ENCODE assay signal across 22 cellular contexts in the genomic region with DNA sequence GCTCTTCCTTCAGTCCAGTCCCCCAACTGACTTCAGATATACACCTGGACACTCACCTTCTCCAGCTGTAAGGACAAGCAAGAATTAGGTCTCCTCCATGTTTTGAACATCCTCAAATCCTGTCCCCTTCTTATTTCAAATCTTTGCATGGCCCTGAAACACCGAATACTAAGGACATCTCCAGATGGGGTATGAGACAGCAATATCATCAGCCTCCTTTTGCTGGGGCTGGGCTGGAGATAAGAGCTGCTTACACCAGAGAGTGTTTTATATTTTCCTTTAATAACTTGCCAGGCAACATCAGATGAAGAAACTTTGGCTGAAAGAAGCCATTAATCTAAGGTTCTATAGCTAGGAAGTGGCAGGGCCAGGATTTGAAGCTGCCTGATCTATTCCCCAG. TPM values are rescaled to one million over a fixed set of nuclear protein-coding genes. Genes with fewer than 3 reads are reported as not detected.
DNase-seq lines count a peak whose midpoint lies in the region; ATAC-seq and TF ChIP-seq lines count a peak whose summit lies in the region.
"Had no signal": no experiment of that assay in that cellular context is flagged by ENCODE, and none has a peak within 500 bp of the region (broad histone marks: within the 10 kb centered on the region; RNA-seq: fewer than 3 reads in every experiment).

No MANE protein-coding gene starts in this region.

- H3K4me2 ChIP-seq in Karpas-422 (ENCODE audit: low read depth, low read length, poor library complexity, severe bottlenecking), result no peak overlapping the region
- H3K4me2 ChIP-seq: A549, GM23338 had no signal

- H3K9me3 ChIP-seq in Karpas-422 (ENCODE audit: low read length) (no peaks in the 10 kb centered on the region), ascending aorta (peaks cover 5 to 17% of the 10 kb centered on the region in 2 donors), thoracic aorta (no peaks in the 10 kb centered on the region)
- H3K9me3 ChIP-seq: A549, BE2C had no signal

- no peaks in the 10 kb centered on the region for H3K4me1 ChIP-seq in Karpas-422 (ENCODE audit: low read length)
- H3K4me1 ChIP-seq in ascending aorta, result peaks cover 0 to 15% of the 10 kb centered on the region in 2 donors
- peaks cover 12 to 61% of the 10 kb centered on the region in 2 donors for H3K4me1 ChIP-seq in thoracic aorta (ENCODE audit: control insufficient read depth in 1 of 2, low read depth in 2 of 2)
- H3K4me1 ChIP-seq: A549, BE2C had no signal

- H3K79me2 ChIP-seq in Karpas-422 (ENCODE audit: low read length), result no peaks in the 10 kb centered on the region

- no peak overlapping the region for H3K4me3 ChIP-seq in Karpas-422 (ENCODE audit: low read length)
- no peak overlapping the region for H3K4me3 ChIP-seq in ascending aorta
- H3K4me3 ChIP-seq in thoracic aorta, result no peak overlapping the region
- no peak overlapping the region for H3K4me3 ChIP-seq in coronary artery
- H3K4me3 ChIP-seq: A549; BLaER1 treated with 17β-estradiol and CSF1 and Interleukin-3, amounts not matched to agents 10 nM and 100 nM; GM23338 had no signal

- no peaks in the 10 kb centered on the region for H3K27me3 Mint-ChIP-seq in activated T-helper 17 cell treated with anti-CD3 and anti-CD28 coated beads, Interleukin-2, amount 50 U/mL, for 72 hours

- TF ChIP-seq CTCF in ascending aorta (IDR thresholded peaks at IDR 0.05) (no peak), thoracic aorta (IDR thresholded peaks at IDR 0.05) (no peak), coronary artery (IDR thresholded peaks at IDR 0.05) (no peak)

- no peaks in the 10 kb centered on the region for H3K27me3 ChIP-seq in Karpas-422 (ENCODE audit: low read length)
- H3K27me3 ChIP-seq in ascending aorta, result no peaks in the 10 kb centered on the region
- H3K27me3 ChIP-seq in thoracic aorta (replicated peaks; ENCODE audit: insufficient read depth), result no peaks in the 10 kb centered on the region
- H3K27me3 ChIP-seq: BE2C; BLaER1 treated with 17β-estradiol and CSF1 and Interleukin-3, amounts not matched to agents 10 nM and 100 nM had no signal

- DNase-seq in Karpas-422 (peak; percentile 30), ascending aorta (ENCODE audit: low spot score in 2 of 2) (no peak), thoracic aorta (ENCODE audit: low spot score) (no peak), middle frontal gyrus (ENCODE audit: extremely low spot score, low spot score) (no peak), coronary artery (ENCODE audit: low spot score) (no peak)
- DNase-seq: 8988T; ACHN; AML-193; BE2C; Calu3; CD4-positive, alpha-beta memory T cell; COR-L47; DMS53; DMS79 treated with DMSO at 0.1 percent for 48 hours; GF-D8; H9 had no signal

- H3K36me3 Mint-ChIP-seq in activated T-helper 17 cell treated with anti-CD3 and anti-CD28 coated beads, Interleukin-2, amount 50 U/mL, for 72 hours (ENCODE audit: low read depth), result no peaks in the 10 kb centered on the region

- H3K27ac Mint-ChIP-seq in activated T-helper 17 cell treated with anti-CD3 and anti-CD28 coated beads, Interleukin-2, amount 50 U/mL, for 72 hours, result no peak overlapping the region
- H3K27ac Mint-ChIP-seq: CD4-positive, alpha-beta memory T cell; GM23338; H9 had no signal

- 0 out of 2 replicates have a peak, but pooled peaks cover 3% of the 10 kb centered on the region for H4K20me1 ChIP-seq in Karpas-422 (ENCODE audit: insufficient read depth, low read depth, low read length)
- H4K20me1 ChIP-seq: BLaER1 treated with 17β-estradiol and CSF1 and Interleukin-3, amounts not matched to agents 10 nM and 100 nM had no signal

- H3K36me3 ChIP-seq in Karpas-422 (ENCODE audit: insufficient read depth, low read length) (no peaks in the 10 kb centered on the region), ascending aorta (no peaks in the 10 kb centered on the region), thoracic aorta (no peaks in the 10 kb centered on the region)
- H3K36me3 ChIP-seq: BE2C had no signal

- H3K4me1 Mint-ChIP-seq in activated T-helper 17 cell treated with anti-CD3 and anti-CD28 coated beads, Interleukin-2, amount 50 U/mL, for 72 hours, result no peaks in the 10 kb centered on the region
- H3K4me1 Mint-ChIP-seq: CD4-positive, alpha-beta memory T cell; GM23338 had no signal

- H3K9me3 Mint-ChIP-seq in activated T-helper 17 cell treated with anti-CD3 and anti-CD28 coated beads, Interleukin-2, amount 50 U/mL, for 72 hours, result peaks cover 5% of the 10 kb centered on the region

- H3K27ac ChIP-seq in Karpas-422 (ENCODE audit: low read length) (no peak overlapping the region), ascending aorta (peak overlapping the region; percentile 76 to 87), thoracic aorta (peak overlapping the region; percentile 80 to 84), coronary artery (no peak overlapping the region)
- H3K27ac ChIP-seq: A549 had no signal

- no peak overlapping the region for H2AFZ ChIP-seq in Karpas-422 (ENCODE audit: low read length)
- H2AFZ ChIP-seq: GM23338 had no signal

- ATAC-seq in thoracic aorta (ENCODE audit: insufficient number of reproducible peaks, low FRiP score, low read depth) (no peak), HG02571 (IDR thresholded peaks at IDR 0.05; ENCODE audit: unreplicated experiment) (no peak)
- no peak for ATAC-seq in activated T-helper 17 cell treated with anti-CD3 and anti-CD28 coated beads, Interleukin-2, amount 50 U/mL, for 72 hours (replicated peaks)
- ATAC-seq: A549, GM23338, HCT116 had no signal

- intact Hi-C loops in ascending aorta (cut with DNase I), result loop anchor here (2.0 to 5.0 kb wide), 2 partner anchors 22 to 47 kb away; partner anchors contain the start of genes MORC2 and TUG1

- no peak overlapping the region for H3K9ac ChIP-seq in Karpas-422 (ENCODE audit: low read length)

- H3K9me2 ChIP-seq in Karpas-422 (replicated peaks; ENCODE audit: insufficient read depth, low read length), result no peaks in the 10 kb centered on the region

- no peak overlapping the region for H3K4me3 Mint-ChIP-seq in activated T-helper 17 cell treated with anti-CD3 and anti-CD28 coated beads, Interleukin-2, amount 50 U/mL, for 72 hours
- H3K4me3 Mint-ChIP-seq: CD4-positive, alpha-beta memory T cell; GM23338; H9 had no signal

RNA-seq across cellular contexts. Expression of gene TUG1, which starts 21.6 kb away (rescaled TPM):
- total RNA-seq in Karpas-422 (2014; rRNA removed; shearing (Covaris generic); ENCODE audit: low replicate concordance), result 37.4 and 97.4 TPM in 2 replicates
- total RNA-seq in ascending aorta (46.2 TPM), thoracic aorta (100 to 1,000 TPM in 1 of 2 donors, 10 to 100 TPM in 1; 69.0 to 109 TPM)
- total RNA-seq in activated T-helper 17 cell treated with anti-CD3 and anti-CD28 coated beads, Interleukin-2, amount 50 U/mL, for 72 hours, result 10 to 100 TPM; 45.1 to 49.0 TPM

RNA-seq across cellular contexts. Expression of gene MORC2, which starts 22.1 kb away (rescaled TPM):
- 29.0 and 30.4 TPM in 2 replicates for total RNA-seq in Karpas-422 (2014; rRNA removed; shearing (Covaris generic); ENCODE audit: low replicate concordance)
- total RNA-seq in ascending aorta (38.6 TPM), thoracic aorta (10 to 100 TPM; 16.7 to 27.5 TPM)
- total RNA-seq in activated T-helper 17 cell treated with anti-CD3 and anti-CD28 coated beads, Interleukin-2, amount 50 U/mL, for 72 hours, result 10 to 100 TPM; 19.2 to 24.9 TPM

Comparison
In these comparisons a context has a peak if more than half of its experiments do, and no peak if none do; other contexts are left out.
1. H3K27ac ChIP-seq: peak in ascending aorta (2 of 2) and thoracic aorta (2 of 2); none in Karpas-422 (single experiment) and coronary artery (0 of 2).